ENCODE assay signal across 8 cellular contexts in the genomic region with DNA sequence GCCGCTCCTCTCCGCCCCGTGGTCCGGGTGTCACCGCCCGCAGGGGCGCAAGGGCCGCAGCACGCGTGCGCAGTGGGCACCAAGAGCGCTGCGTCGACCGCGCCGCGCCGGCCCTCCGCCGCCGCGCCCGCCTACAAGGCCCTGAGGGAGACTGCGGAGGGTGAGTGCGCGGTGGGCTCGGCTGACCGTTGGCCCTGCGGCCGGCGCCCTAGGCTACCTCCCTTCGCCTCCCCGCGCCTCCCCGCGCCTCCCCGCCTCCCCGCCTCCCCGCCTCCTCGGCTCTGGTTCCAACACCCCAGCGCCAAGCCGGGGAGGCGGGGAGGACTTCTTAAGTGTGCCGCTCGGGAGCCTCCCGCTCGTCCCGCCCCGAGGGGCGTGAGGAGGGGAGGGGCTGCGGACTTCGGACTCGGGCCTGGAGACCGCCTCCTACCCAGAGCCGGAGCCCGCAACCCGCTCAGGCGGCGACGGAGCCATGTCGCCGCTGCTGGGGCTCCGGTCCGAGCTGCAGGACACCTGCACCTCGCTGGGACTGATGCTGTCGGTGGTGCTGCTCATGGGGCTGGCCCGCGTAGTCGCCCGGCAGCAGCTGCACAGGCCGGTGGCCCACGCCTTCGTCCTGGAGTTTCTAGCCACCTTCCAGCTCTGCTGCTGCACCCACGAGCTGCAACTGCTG. TPM values are rescaled to one million over a fixed set of nuclear protein-coding genes. Genes with fewer than 3 reads are reported as not detected.
DNase-seq lines count a peak whose midpoint lies in the region; ATAC-seq, FAIRE-seq and TF ChIP-seq lines count a peak whose summit lies in the region.

A gene with protein sequence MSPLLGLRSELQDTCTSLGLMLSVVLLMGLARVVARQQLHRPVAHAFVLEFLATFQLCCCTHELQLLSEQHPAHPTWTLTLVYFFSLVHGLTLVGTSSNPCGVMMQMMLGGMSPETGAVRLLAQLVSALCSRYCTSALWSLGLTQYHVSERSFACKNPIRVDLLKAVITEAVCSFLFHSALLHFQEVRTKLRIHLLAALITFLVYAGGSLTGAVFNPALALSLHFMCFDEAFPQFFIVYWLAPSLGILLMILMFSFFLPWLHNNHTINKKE (plus strand): TSS at position 433 of the 673 bp plus-strand sequence. CDS start 40 bp downstream, at position 473.

- H3K4me3 ChIP-seq in foreskin fibroblast (ENCODE audit: low read depth in 1 of 2, low read length in 2 of 2) (peak within 1 kb of the TSS; percentile 77 to 82), neural cell (ENCODE audit: low read length) (peak within 1 kb of the TSS; percentile 96), stomach smooth muscle (ENCODE audit: low read length in 2 of 2) (peak within 1 kb of the TSS; percentile 87 to 93)

- H3K4me2 ChIP-seq in neural cell (ENCODE audit: low read length): peak within 1 kb of the TSS; percentile 69

- H3K4me1 ChIP-seq in stomach smooth muscle (ENCODE audit: control insufficient read depth, insufficient read depth, low read length): peaks cover 17% of the 10 kb centered on the region

- TF ChIP-seq RAD21 in neural cell (conservative IDR thresholded peaks at IDR 0.05): no peak

- H3K9me2 ChIP-seq in neural cell (ENCODE audit: insufficient read depth, low read length): no peaks in the 10 kb centered on the region

- H3K79me2 ChIP-seq in neural cell (replicated peaks; ENCODE audit: insufficient read depth, low read length): no peaks in the 10 kb centered on the region

- H3K27me3 ChIP-seq in neural cell (ENCODE audit: insufficient read depth, low read depth, low read length) (no peaks in the 10 kb centered on the region), stomach smooth muscle (ENCODE audit: control insufficient read depth in 1 of 2, insufficient read depth in 2 of 2, low read length in 2 of 2) (no peaks in the 10 kb centered on the region)

- peak within 1 kb of the TSS; percentile 47 for H3K27ac ChIP-seq in neural cell (ENCODE audit: low read length)
- H3K27ac ChIP-seq in stomach smooth muscle (ENCODE audit: low read length): peak within 1 kb of the TSS; percentile 18

- no peaks in the 10 kb centered on the region for H3F3A ChIP-seq in neural cell (ENCODE audit: insufficient read depth, low read length, poor library complexity, severe bottlenecking)

- H3K4me3 Mint-ChIP-seq in IgD-negative memory B cell: peak within 1 kb of the TSS; percentile 87 to 97 (median 93)

- H3K36me3 Mint-ChIP-seq in IgD-negative memory B cell: no peaks in the 10 kb centered on the region

- peak within 1 kb of the TSS; percentile 48 to 78 (median 57) for H3K27ac Mint-ChIP-seq in IgD-negative memory B cell

- TF ChIP-seq EP300 in neural cell (conservative IDR thresholded peaks at IDR 0.05; ENCODE audit: poor library complexity, severe bottlenecking): no peak

- H3K9me3 Mint-ChIP-seq in IgD-negative memory B cell: no peaks in the 10 kb centered on the region

- H3K9me3 ChIP-seq in neural cell (ENCODE audit: low read length) (no peaks in the 10 kb centered on the region), stomach smooth muscle (ENCODE audit: control insufficient read depth in 2 of 2, low read length in 2 of 2) (no peaks in the 10 kb centered on the region)

- FAIRE-seq in RCC 7860 (lab: Jason Lieb, UNC): no peak

- DNase-seq in DMS53 treated with DMSO at 0.1 percent for 48 hours (lab: John Stamatoyannopoulos, UW; ENCODE audit: unreplicated experiment) (peak; percentile 98), RCC 7860 (ENCODE audit: low spot score) (peak; percentile 55), activated gamma-delta T cell (lab: John Stamatoyannopoulos, UW) (peak; percentile 27), foreskin fibroblast (peak; percentile 80 to 93)

- peak within 1 kb of the TSS; percentile 60 for H2AFZ ChIP-seq in neural cell (ENCODE audit: low read depth, low read length)

- H4K20me1 ChIP-seq in neural cell (ENCODE audit: insufficient read depth): no peaks in the 10 kb centered on the region

- TF ChIP-seq CTCF in foreskin fibroblast (IDR thresholded peaks at IDR 0.05; ENCODE audit: low read depth, low read length) (no peak), neural cell (IDR thresholded peaks at IDR 0.05; ENCODE audit: poor library complexity, severe bottlenecking) (no peak)

- peak within 1 kb of the TSS; percentile 75 for H3K9ac ChIP-seq in neural cell (ENCODE audit: low read length)
- H3K9ac ChIP-seq in stomach smooth muscle (ENCODE audit: low read length in 2 of 2): peak within 1 kb of the TSS; percentile 66 to 72

- no peaks in the 10 kb centered on the region for H3K27me3 Mint-ChIP-seq in IgD-negative memory B cell

- peaks cover 2 to 14% (median 13%) of the 10 kb centered on the region in 3 donors for H3K4me1 Mint-ChIP-seq in IgD-negative memory B cell

- ATAC-seq in GM21717 (IDR thresholded peaks at IDR 0.05; ENCODE audit: unreplicated experiment): peak; percentile 78

- H3K36me3 ChIP-seq in neural cell (ENCODE audit: insufficient read depth, low read length) (no peaks in the 10 kb centered on the region), stomach smooth muscle (ENCODE audit: control insufficient read depth in 2 of 2, insufficient read depth in 2 of 2, low read length in 2 of 2) (no peaks in the 10 kb centered on the region)

TF ChIP-seq in neural cell, 6 proteins besides CTCF, POLR2A, EP300 and RAD21:
- peak; percentile 67 for TF ChIP-seq POLR2AphosphoS5 (IDR thresholded peaks at IDR 0.05)
- TF ChIP-seq EZH2 (IDR thresholded peaks at IDR 0.05; ENCODE audit: borderline replicate concordance, insufficient read depth, low read length, poor library complexity, severe bottlenecking): no peak
- TF ChIP-seq TAF1 (IDR thresholded peaks at IDR 0.05; ENCODE audit: low read depth): peak; percentile 70
- peak; percentile 16 for TF ChIP-seq MXI1 (conservative IDR thresholded peaks at IDR 0.05; ENCODE audit: poor library complexity, severe bottlenecking)

RNA-seq across cellular contexts. Expression of the gene that starts here (rescaled TPM):
- polyA plus RNA-seq in IgD-negative memory B cell (0.48 TPM), neural cell (7.4 and 8.7 TPM in 2 replicates)
- 6.3 and 8.7 TPM in 2 replicates for polyA minus RNA-seq in neural cell

Comparison
In these comparisons a context has a peak if more than half of its experiments do, and no peak if none do; other contexts are left out.
1. Peak in every context shown above with its lines: DNase-seq, ATAC-seq, H3K4me3 ChIP-seq and H3K27ac ChIP-seq.
2. DNase-seq: peak in every context shown above with its lines; median percentile 98 in DMS53 treated with DMSO at 0.1 percent for 48 hours; 86 in foreskin fibroblast; 55 in RCC 7860; 27 in activated gamma-delta T cell.